17 cellular contexts compared by ENCODE assay signal in genomic region chr16:75014318-75014717, GRCh38. TPM values are rescaled to one million over a fixed set of nuclear protein-coding genes. Genes with fewer than 3 reads are reported as not detected.
DNase-seq lines count a peak whose midpoint lies in the region; ATAC-seq, FAIRE-seq and TF ChIP-seq lines count a peak whose summit lies in the region.
"Had no signal": no experiment of that assay in that cellular context is flagged by ENCODE, and none has a peak within 500 bp of the region (broad histone marks: within the 10 kb centered on the region; RNA-seq: fewer than 3 reads in every experiment).

No MANE protein-coding gene starts in this region.

- TF ChIP-seq CTCF in MCF 10A (IDR thresholded peaks at IDR 0.05; ENCODE audit: unreplicated experiment) (no peak), mammary epithelial cell (conservative IDR thresholded peaks at IDR 0.05 in 1 of 2, IDR thresholded peaks at IDR 0.05 in 1 of 2; ENCODE audit: extremely low read depth in 1 of 2, insufficient read depth in 1 of 2, low read depth in 1 of 2, low read length in 2 of 2) (no peak), Loucy (conservative IDR thresholded peaks at IDR 0.05; ENCODE audit: low read length) (no peak), K562 (IDR thresholded peaks at IDR 0.05 in 2 of 3, conservative IDR thresholded peaks at IDR 0.05 in 1 of 3; ENCODE audit: insufficient read depth in 2 of 3, low read depth in 1 of 3, low read length in 3 of 3) (no peak)

- in situ Hi-C loops in mammary epithelial cell (cut with MboI; ENCODE audit: low sequenced_read_pairs in 2 of 2), result no loop called here
- in situ Hi-C loops in K562 (cut with MboI), result no loop called here

- no peaks in the 10 kb centered on the region for H3K27me3 Mint-ChIP-seq in MCF 10A (ENCODE audit: insufficient read depth, unreplicated experiment)
- H3K27me3 Mint-ChIP-seq: CD4-positive, alpha-beta T cell had no signal

- peaks cover 29% of the 10 kb centered on the region for H3K4me1 ChIP-seq in mammary epithelial cell (ENCODE audit: insufficient read depth, low read length)
- H3K4me1 ChIP-seq in Loucy (ENCODE audit: insufficient read depth, low read length, poor library complexity, severe bottlenecking), result peaks cover 36% of the 10 kb centered on the region
- peaks cover 22 to 41% of the 10 kb centered on the region in 2 experiments for H3K4me1 ChIP-seq in K562 (replicated peaks in 1 of 2; ENCODE audit: control insufficient read depth in 2 of 2, insufficient read depth in 2 of 2, low read length in 2 of 2)

- intact Hi-C loops in MCF 10A (cut with micrococcal nuclease) (no loop called here), mammary epithelial cell (cut with micrococcal nuclease) (no loop called here), K562 (cut with micrococcal nuclease) (no loop called here)

- 96% methylated on average over 2 of the region's 2 CpGs for WGBS in mammary epithelial cell (ENCODE audit: low coverage, missing lambda C conversion rate)
- 91% methylated on average over 2 of the region's 2 CpGs for WGBS in K562 (ENCODE audit: insufficient coverage, low coverage, missing lambda C conversion rate)

- no peak for FAIRE-seq in K562 (lab: Jason Lieb, UNC)
- FAIRE-seq: A204.1, GM12878, GM18507, HTR-8/SVneo had no signal

- no peak overlapping the region for H3K4me3 Mint-ChIP-seq in MCF 10A (ENCODE audit: unreplicated experiment)
- H3K4me3 Mint-ChIP-seq: B cell; CD4-positive, alpha-beta T cell had no signal

- H3K27ac ChIP-seq in mammary epithelial cell (ENCODE audit: insufficient read depth, low read depth, low read length) (no peak overlapping the region), K562 (ENCODE audit: extremely low read depth, low read depth, low read length) (peak overlapping the region; percentile 82; the same call in 1 of the 3 replicates)

- H3K36me3 ChIP-seq in mammary epithelial cell (ENCODE audit: insufficient read depth, low read length), result no peaks in the 10 kb centered on the region
- peaks cover 16% of the 10 kb centered on the region for H3K36me3 ChIP-seq in Loucy (ENCODE audit: insufficient read depth, low read length)
- H3K36me3 ChIP-seq in K562 (ENCODE audit: control insufficient read depth, insufficient read depth, low read length), result no peaks in the 10 kb centered on the region

- H3K4me1 Mint-ChIP-seq in MCF 10A (ENCODE audit: insufficient read depth, unreplicated experiment), result peaks cover 17% of the 10 kb centered on the region

- DNase-seq in MCF 10A (ENCODE audit: unreplicated experiment) (no peak), mammary epithelial cell (no peak), K562 (ENCODE audit: extremely low read depth in 1 of 4, low spot score in 3 of 4) (no peak), NCI-H187 treated with DMSO at 0.1 percent for 48 hours (lab: John Stamatoyannopoulos, UW) (no peak), NCI-H2227 treated with DMSO at 0.1 percent for 48 hours (lab: John Stamatoyannopoulos, UW) (no peak)
- no peak for DNase-seq in central memory CD4-positive, alpha-beta T cell
- DNase-seq: C1 segment of cervical spinal cord; Calu3; CD4-positive, alpha-beta T cell; DMS 273 treated with DMSO at 0.1 percent for 48 hours; HCEC 1CT had no signal

- H3K27me3 ChIP-seq in mammary epithelial cell (ENCODE audit: insufficient read depth, low read length), result no peaks in the 10 kb centered on the region
- no peaks in the 10 kb centered on the region for H3K27me3 ChIP-seq in Loucy (ENCODE audit: insufficient read depth, low read length, poor library complexity, severe bottlenecking)
- H3K27me3 ChIP-seq in K562 (ENCODE audit: control insufficient read depth in 2 of 2, insufficient read depth in 2 of 2, low read length in 2 of 2), result no peaks in the 10 kb centered on the region

- no peaks in the 10 kb centered on the region for H3K9me2 ChIP-seq in Loucy (replicated peaks; ENCODE audit: low read depth, low read length)

- TF ChIP-seq POLR2A in K562 (conservative IDR thresholded peaks at IDR 0.05), result no peak

- peaks cover 11% of the 10 kb centered on the region for H3K36me3 Mint-ChIP-seq in MCF 10A (ENCODE audit: insufficient read depth, unreplicated experiment)

- H3K9ac ChIP-seq in mammary epithelial cell (ENCODE audit: insufficient read depth, low read length) (no peak overlapping the region), Loucy (ENCODE audit: low read depth, low read length, poor library complexity, severe bottlenecking) (no peak overlapping the region), K562 (ENCODE audit: insufficient read depth in 1 of 2, low read depth in 2 of 2, low read length in 2 of 2) (peak overlapping the region in 1 of 2 experiments; percentile 36; a peak in 1 of 4 replicates)

- H3K79me2 ChIP-seq in mammary epithelial cell (ENCODE audit: insufficient read depth, low read length) (peaks cover 86% of the 10 kb centered on the region), Loucy (ENCODE audit: insufficient read depth, low read length) (peaks cover 100% of the 10 kb centered on the region), K562 (ENCODE audit: control insufficient read depth, insufficient read depth, low read length) (peaks cover 98% of the 10 kb centered on the region)

- CTCF ChIA-PET in MCF 10A (lab: Yijun Ruan, JAX), result interaction anchor here (0.8 to 4.9 kb wide), 2 partner anchors 16 to 96 kb away, joined by 5 to 50 read pairs; no protein-coding TSS in a partner anchor
- CTCF ChIA-PET in mammary epithelial cell (lab: Charles Lee; ENCODE audit: low non-redundant PET), result no interaction called here
- CTCF ChIA-PET in K562 (lab: Yijun Ruan, JAX; ENCODE audit: low intra/inter-chr PET ratio), result no interaction called here

- POLR2A ChIA-PET in MCF 10A (lab: Yijun Ruan, JAX) (interaction anchor here (0.6 to 4.4 kb wide), 2 partner anchors 95 to 453 kb away, joined by 4 to 65 read pairs; no protein-coding TSS in a partner anchor), K562 (lab: Yijun Ruan, JAX) (interaction anchor here (0.6 to 4.5 kb wide), 8 partner anchors 9 to 97 kb away, joined by 3 to 32 read pairs (median 4); no protein-coding TSS in a partner anchor)

- no peak for TF ChIP-seq EP300 in K562 (IDR thresholded peaks at IDR 0.05; ENCODE audit: low read length)

- peak overlapping the region; percentile 51 for H3K27ac Mint-ChIP-seq in MCF 10A (ENCODE audit: low read depth, unreplicated experiment)
- H3K27ac Mint-ChIP-seq: B cell; CD4-positive, alpha-beta T cell had no signal

- BruUV-seq in MCF 10A (replicated peaks; lab: Mats Ljungman, UMichigan), result no TSS peak
- no TSS peak for BruUV-seq in mammary epithelial cell (replicated peaks; lab: Mats Ljungman, UMichigan)
- BruUV-seq in K562 (replicated peaks; lab: Mats Ljungman, UMichigan), result no TSS peak

- no peaks in the 10 kb centered on the region for H3K9me3 Mint-ChIP-seq in MCF 10A (ENCODE audit: unreplicated experiment)
- H3K9me3 Mint-ChIP-seq: CD4-positive, alpha-beta T cell had no signal

- no peaks in the 10 kb centered on the region for H3K9me3 ChIP-seq in mammary epithelial cell (replicated peaks; ENCODE audit: insufficient read depth, low read length)
- no peaks in the 10 kb centered on the region for H3K9me3 ChIP-seq in Loucy (ENCODE audit: insufficient read depth, low read depth, low read length)
- H3K9me3 ChIP-seq in K562 (replicated peaks; ENCODE audit: control insufficient read depth, insufficient read depth, low read depth, low read length), result no peaks in the 10 kb centered on the region

- dilution Hi-C loops in mammary epithelial cell (cut with HindIII; ENCODE audit: low sequenced_read_pairs), result no loop called here

- no peak for TF ChIP-seq RAD21 in K562 (CRISPR knock-in tag; conservative IDR thresholded peaks at IDR 0.05 in 1 of 2, IDR thresholded peaks at IDR 0.05 in 1 of 2)

- H3K4me2 ChIP-seq in mammary epithelial cell (ENCODE audit: insufficient read depth, low read depth, low read length), result no peak overlapping the region
- peak overlapping the region; percentile 32 for H3K4me2 ChIP-seq in Loucy (ENCODE audit: low read depth, low read length, poor library complexity, severe bottlenecking)
- peak overlapping the region; percentile 39 for H3K4me2 ChIP-seq in K562 (ENCODE audit: insufficient read depth, low read length)

- H2AFZ ChIP-seq in mammary epithelial cell (ENCODE audit: low read depth, low read length), result no peak overlapping the region
- no peak overlapping the region for H2AFZ ChIP-seq in Loucy (ENCODE audit: low read length)
- H2AFZ ChIP-seq in K562 (ENCODE audit: low read depth, low read length), result peak overlapping the region; percentile 20; the same call in 1 of the 2 replicates

- H3K9me1 ChIP-seq in K562 (ENCODE audit: control insufficient read depth, insufficient read depth, low read length), result no peaks in the 10 kb centered on the region

- no peak for ATAC-seq in K562
- ATAC-seq: GM12878 had no signal

- H4K20me1 ChIP-seq in mammary epithelial cell (ENCODE audit: insufficient read depth, low read length) (no peaks in the 10 kb centered on the region), Loucy (ENCODE audit: insufficient read depth, low read length, poor library complexity, severe bottlenecking) (peaks cover 97% of the 10 kb centered on the region), K562 (replicated peaks; ENCODE audit: control insufficient read depth, insufficient read depth, low read length) (no peaks in the 10 kb centered on the region)

- H3F3A ChIP-seq in Loucy (ENCODE audit: low read depth), result no peaks in the 10 kb centered on the region

- H3K4me3 ChIP-seq in mammary epithelial cell (replicated peaks in 1 of 3; ENCODE audit: insufficient read depth in 1 of 3, low read depth in 2 of 3, low read length in 3 of 3) (no peak overlapping the region), Loucy (ENCODE audit: low read length, poor library complexity, severe bottlenecking) (peak overlapping the region; percentile 27), K562 (no peak overlapping the region)
- H3K4me3 ChIP-seq: GM12878 had no signal

RNA-seq across cellular contexts. Expression of gene ZNRF1, which starts 15.5 kb away (rescaled TPM):
- 8.3 and 10.5 TPM in 2 replicates for total RNA-seq in MCF 10A (2022)
- total RNA-seq in mammary epithelial cell, result 10 to 100 TPM; 12.8 to 32.0 TPM
- 17.6 TPM for polyA plus RNA-seq in mammary epithelial cell
- polyA minus RNA-seq in mammary epithelial cell, result 60.2 TPM
- total RNA-seq in K562 (2011; cell fraction: chromatin; rRNA removed; ENCODE audit: low replicate concordance), result 26.9 and 43.7 TPM in 2 replicates
- 26.5 and 31.6 TPM in 2 replicates for total RNA-seq in K562 (2011; cell fraction: nucleolus; rRNA removed)
- total RNA-seq in K562 (2011; cell fraction: nucleoplasm; rRNA removed), result 33.2 and 34.4 TPM in 2 replicates
- 30.4 and 32.4 TPM in 2 replicates for total RNA-seq in K562 (2014; rRNA removed)
- total RNA-seq in K562 (2014; rRNA removed; fragmentation: Illumina TruSeq; extraction: Trizol), result 10.6 and 15.5 TPM in 2 replicates
- total RNA-seq in K562 (2015; rRNA removed; fragmentation: Illumina TruSeq; extraction: Trizol), result 17.2 and 18.8 TPM in 2 replicates
- 35.3 and 37.7 TPM in 2 replicates for total RNA-seq in K562 (2021)
- 19.1 and 25.1 TPM in 2 replicates for polyA plus RNA-seq in K562 (2011; rRNA removed)
- polyA plus RNA-seq in K562 (2011; cell fraction: cytosol; rRNA removed), result 16.8 and 30.1 TPM in 2 replicates
- 43.0 and 43.6 TPM in 2 replicates for polyA plus RNA-seq in K562 (2011; cell fraction: nucleus; rRNA removed)
- 24.0 and 31.0 TPM in 2 replicates for polyA plus RNA-seq in K562 (2012)
- polyA plus RNA-seq in K562 (2014; fragmentation: Illumina TruSeq; extraction: Trizol), result 20.1 and 21.0 TPM in 2 replicates
- 10 to 100 TPM in 1 of 2 experiments, 1 to 10 TPM in 1; 9.5 to 20.0 TPM for polyA plus RNA-seq in K562 (2014; fragmentation: Nextera tagmentation; extraction: Ambion mirVana)
- polyA plus RNA-seq in K562 (2014; rRNA removed), result 21.8 and 23.9 TPM in 2 replicates
- polyA minus RNA-seq in K562 (2011; rRNA and poly(A)+ RNA removed), result 17.3 and 24.2 TPM in 2 replicates
- 20.2 and 22.4 TPM in 2 replicates for polyA minus RNA-seq in K562 (2011; cell fraction: cytosol; rRNA and poly(A)+ RNA removed)
- 21.8 and 24.4 TPM in 2 replicates for polyA minus RNA-seq in K562 (2011; cell fraction: nucleus; rRNA and poly(A)+ RNA removed)

RNA-seq across cellular contexts. Expression of gene WDR59, which starts 29.4 kb away (rescaled TPM):
- total RNA-seq in MCF 10A (2022), result 53.8 and 56.1 TPM in 2 replicates
- 10 to 100 TPM; 26.5 to 64.8 TPM for total RNA-seq in mammary epithelial cell
- polyA plus RNA-seq in mammary epithelial cell, result 41.8 TPM
- polyA minus RNA-seq in mammary epithelial cell, result 90.8 TPM
- total RNA-seq in K562 (2011; cell fraction: chromatin; rRNA removed; ENCODE audit: low replicate concordance), result 271 and 313 TPM in 2 replicates
- total RNA-seq in K562 (2011; cell fraction: nucleolus; rRNA removed), result 146 and 158 TPM in 2 replicates
- 157 and 158 TPM in 2 replicates for total RNA-seq in K562 (2011; cell fraction: nucleoplasm; rRNA removed)
- total RNA-seq in K562 (2014; rRNA removed), result 19.6 and 35.1 TPM in 2 replicates
- 32.2 and 34.7 TPM in 2 replicates for total RNA-seq in K562 (2014; rRNA removed; fragmentation: Illumina TruSeq; extraction: Trizol)
- 20.0 and 28.0 TPM in 2 replicates for total RNA-seq in K562 (2015; rRNA removed; fragmentation: Illumina TruSeq; extraction: Trizol)
- 81.3 and 94.3 TPM in 2 replicates for total RNA-seq in K562 (2021)
- 119 and 126 TPM in 2 replicates for polyA plus RNA-seq in K562 (2011; rRNA removed)
- polyA plus RNA-seq in K562 (2011; cell fraction: cytosol; rRNA removed), result 89.5 and 105 TPM in 2 replicates
- polyA plus RNA-seq in K562 (2011; cell fraction: nucleus; rRNA removed), result 307 and 327 TPM in 2 replicates
- 42.5 and 56.4 TPM in 2 replicates for polyA plus RNA-seq in K562 (2012)
- 47.6 and 59.0 TPM in 2 replicates for polyA plus RNA-seq in K562 (2014; fragmentation: Illumina TruSeq; extraction: Trizol)
- 10 to 100 TPM; 12.7 to 16.2 TPM for polyA plus RNA-seq in K562 (2014; fragmentation: Nextera tagmentation; extraction: Ambion mirVana)
- 52.2 and 57.4 TPM in 2 replicates for polyA plus RNA-seq in K562 (2014; rRNA removed)
- polyA minus RNA-seq in K562 (2011; rRNA and poly(A)+ RNA removed), result 114 and 147 TPM in 2 replicates
- polyA minus RNA-seq in K562 (2011; cell fraction: cytosol; rRNA and poly(A)+ RNA removed), result 38.2 and 42.9 TPM in 2 replicates
- polyA minus RNA-seq in K562 (2011; cell fraction: nucleus; rRNA and poly(A)+ RNA removed), result 63.0 and 94.5 TPM in 2 replicates
